ENCODE assay signal across 8 cellular contexts in genomic region chr11:59173964-59174663, GRCh38. TPM values are rescaled to one million over a fixed set of nuclear protein-coding genes. Genes with fewer than 3 reads are reported as not detected.
A peak's percentile ranks its signal among the peaks of the same experiment; 100 is the strongest.
DNase-seq lines count a peak whose midpoint lies in the region; ATAC-seq, FAIRE-seq and TF ChIP-seq lines count a peak whose summit lies in the region.

No MANE protein-coding gene starts in this region.

- CTCF ChIA-PET in K562 (lab: Yijun Ruan, JAX; ENCODE audit: low intra/inter-chr PET ratio) = no interaction called here

- DNase-seq in HAP-1 (ENCODE audit: low spot score in 2 of 2) (peak; percentile 53 to 63), K562 (ENCODE audit: extremely low read depth in 1 of 4, low spot score in 3 of 4) (no peak), left lobe of liver (ENCODE audit: low spot score) (peak; percentile 90), NCI-H2107 treated with DMSO at 0.1 percent for 48 hours (lab: John Stamatoyannopoulos, UW; ENCODE audit: unreplicated experiment) (no peak), NCI-H187 treated with DMSO at 0.1 percent for 48 hours (lab: John Stamatoyannopoulos, UW) (no peak), tibial artery (no peak)

- 0% methylated on average over 7 of the region's 7 CpGs for WGBS in K562 (ENCODE audit: insufficient coverage, low coverage, missing lambda C conversion rate)

- H3K4me1 ChIP-seq in HAP-1 (peaks cover 11% of the 10 kb centered on the region), K562 (replicated peaks in 1 of 2; ENCODE audit: control insufficient read depth in 2 of 2, insufficient read depth in 2 of 2, low read length in 2 of 2) (peaks cover 0 to 20% of the 10 kb centered on the region in 2 experiments; a peak in 3 of 5 replicates), stomach smooth muscle (ENCODE audit: control insufficient read depth, insufficient read depth, low read length) (peaks cover 26% of the 10 kb centered on the region), tibial artery (peaks cover 0 to 19% (median 15%) of the 10 kb centered on the region in 4 donors)

- H3K27ac ChIP-seq in K562 (ENCODE audit: extremely low read depth, low read depth, low read length) (no peak overlapping the region), stomach smooth muscle (ENCODE audit: low read length) (no peak overlapping the region), tibial artery (no peak overlapping the region)

- no peak overlapping the region for H2AFZ ChIP-seq in K562 (ENCODE audit: low read depth, low read length)

- H3K9ac ChIP-seq in K562 (ENCODE audit: insufficient read depth in 1 of 2, low read depth in 2 of 2, low read length in 2 of 2) (no peak overlapping the region), stomach smooth muscle (ENCODE audit: low read length in 2 of 2) (peak overlapping the region in 1 of 2 donors; percentile 50)

- BruUV-seq in K562 (replicated peaks; lab: Mats Ljungman, UMichigan) = no TSS peak

- no peak for TF ChIP-seq EP300 in K562 (IDR thresholded peaks at IDR 0.05; ENCODE audit: low read length)

- H3K9me3 ChIP-seq in HAP-1 = 0 out of 2 replicates have a peak, but pooled peaks cover 1% of the 10 kb centered on the region
- H3K9me3 ChIP-seq in K562 (replicated peaks; ENCODE audit: control insufficient read depth, insufficient read depth, low read depth, low read length) = no peaks in the 10 kb centered on the region
- no peaks in the 10 kb centered on the region for H3K9me3 ChIP-seq in stomach smooth muscle (ENCODE audit: control insufficient read depth in 2 of 2, low read length in 2 of 2)
- H3K9me3 ChIP-seq in tibial artery = no peaks in the 10 kb centered on the region

- no peak for TF ChIP-seq RAD21 in K562 (CRISPR knock-in tag; conservative IDR thresholded peaks at IDR 0.05 in 1 of 2, IDR thresholded peaks at IDR 0.05 in 1 of 2)

- no peak for ATAC-seq in K562
- ATAC-seq in left lobe of liver = peak; percentile 69
- ATAC-seq in HG02870 (IDR thresholded peaks at IDR 0.05; ENCODE audit: unreplicated experiment) = no peak

- H3K4me3 ChIP-seq in HAP-1 (peak overlapping the region; percentile 41), K562 (no peak overlapping the region), stomach smooth muscle (ENCODE audit: low read length in 2 of 2) (peak overlapping the region; percentile 40 to 89), tibial artery (no peak overlapping the region)

- no peak overlapping the region for H3K4me2 ChIP-seq in K562 (ENCODE audit: insufficient read depth, low read length)

- POLR2A ChIA-PET in K562 (lab: Yijun Ruan, JAX) = interaction anchor here (0.7 to 0.9 kb wide), 2 partner anchors 269 to 351 kb away, joined by 3 read pairs; no protein-coding TSS in a partner anchor

- no peaks in the 10 kb centered on the region; the same call in 1 of the 2 replicates for H4K20me1 ChIP-seq in K562 (replicated peaks; ENCODE audit: control insufficient read depth, insufficient read depth, low read length)

- no peaks in the 10 kb centered on the region for H3K9me1 ChIP-seq in K562 (ENCODE audit: control insufficient read depth, insufficient read depth, low read length)

- H3K36me3 ChIP-seq in HAP-1 (replicated peaks) (no peaks in the 10 kb centered on the region), K562 (ENCODE audit: control insufficient read depth, insufficient read depth, low read length) (no peaks in the 10 kb centered on the region), stomach smooth muscle (ENCODE audit: control insufficient read depth in 2 of 2, insufficient read depth in 2 of 2, low read length in 2 of 2) (no peaks in the 10 kb centered on the region), tibial artery (no peaks in the 10 kb centered on the region)

- no peak for TF ChIP-seq POLR2A in K562 (conservative IDR thresholded peaks at IDR 0.05)

- H3K79me2 ChIP-seq in K562 (ENCODE audit: control insufficient read depth, insufficient read depth, low read length) = no peaks in the 10 kb centered on the region

- intact Hi-C loops in K562 (cut with micrococcal nuclease) = loop anchor here (5.0 kb wide), 1 partner anchor 628 kb away; no protein-coding TSS in a partner anchor
- intact Hi-C loops in tibial artery (cut with DNase I; ENCODE audit: low total_unique reads) = loop anchor here (2.0 to 5.0 kb wide), 2 partner anchors 33 to 108 kb away; no protein-coding TSS in a partner anchor

- in situ Hi-C loops in HAP-1 (cut with MboI; ENCODE audit: low sequenced_read_pairs) = no loop called here
- in situ Hi-C loops in K562 (cut with MboI) = loop anchor here (10.0 kb wide), 1 partner anchor 251 kb away; the partner anchor contains the start of gene OR5A2

- no peak for TF ChIP-seq CTCF in K562 (IDR thresholded peaks at IDR 0.05 in 2 of 3, conservative IDR thresholded peaks at IDR 0.05 in 1 of 3; ENCODE audit: insufficient read depth in 2 of 3, low read depth in 1 of 3, low read length in 3 of 3)
- TF ChIP-seq CTCF in tibial artery (IDR thresholded peaks at IDR 0.05) = no peak

- H3K27me3 ChIP-seq in HAP-1 (ENCODE audit: low read depth) = no peaks in the 10 kb centered on the region
- peaks cover 14 to 32% of the 10 kb centered on the region in 2 experiments for H3K27me3 ChIP-seq in K562 (ENCODE audit: control insufficient read depth in 2 of 2, insufficient read depth in 2 of 2, low read length in 2 of 2)
- peaks cover 0 to 4% of the 10 kb centered on the region in 2 donors for H3K27me3 ChIP-seq in stomach smooth muscle (ENCODE audit: control insufficient read depth in 1 of 2, insufficient read depth in 2 of 2, low read length in 2 of 2)
- H3K27me3 ChIP-seq in tibial artery = no peaks in the 10 kb centered on the region

- FAIRE-seq in K562 (lab: Jason Lieb, UNC) = no peak

TF ChIP-seq in K562, 482 proteins besides CTCF, POLR2A, EP300 and RAD21 (continues in another document):
- TF ChIP-seq ZNF239 (CRISPR knock-in tag; IDR thresholded peaks at IDR 0.05) (no peak), EGR1 (conservative IDR thresholded peaks at IDR 0.05) (peak; percentile 21; the same call in 1 of the 2 replicates), ZNF184 (CRISPR knock-in tag; IDR thresholded peaks at IDR 0.05) (no peak)

RNA-seq across cellular contexts. Expression of gene DTX4, which starts 2.2 kb away (rescaled TPM):
- total RNA-seq in K562 (2011; cell fraction: chromatin; rRNA removed; ENCODE audit: low replicate concordance) = not detected in 2 replicates
- not detected in 2 replicates for total RNA-seq in K562 (2011; cell fraction: nucleolus; rRNA removed)
- total RNA-seq in K562 (2011; cell fraction: nucleoplasm; rRNA removed) = 0.15 TPM in 1 of 2 replicates, not detected in the other
- total RNA-seq in K562 (2014; rRNA removed) (0.20 TPM in 1 of 2 replicates, not detected in the other), K562 (2014; rRNA removed; fragmentation: Illumina TruSeq; extraction: Trizol) (0.03 TPM in 1 of 2 replicates, not detected in the other), K562 (2015; rRNA removed; fragmentation: Illumina TruSeq; extraction: Trizol) (0.04 and 0.15 TPM in 2 replicates), K562 (2021) (0.11 and 0.47 TPM in 2 replicates), left lobe of liver (19.9 TPM)
- polyA plus RNA-seq in K562 (2011; rRNA removed) (0.07 TPM in 1 of 2 replicates, not detected in the other), K562 (2014; fragmentation: Illumina TruSeq; extraction: Trizol) (0.06 TPM in 2 replicates), K562 (2014; fragmentation: Nextera tagmentation; extraction: Ambion mirVana) (under 1 TPM in 1 of 2 experiments, not detected in 1; 0.03 TPM), K562 (2014; rRNA removed) (0.04 TPM in 1 of 2 replicates, not detected in the other)
- 0.01 TPM in 2 replicates for polyA plus RNA-seq in K562 (2011; cell fraction: cytosol; rRNA removed)
- polyA plus RNA-seq in K562 (2011; cell fraction: nucleus; rRNA removed) = 0.04 and 0.08 TPM in 2 replicates
- 0.04 and 0.05 TPM in 2 replicates for polyA plus RNA-seq in K562 (2012)
- 0.04 TPM in 1 of 2 replicates, not detected in the other for polyA minus RNA-seq in K562 (2011; rRNA and poly(A)+ RNA removed)
- not detected in 2 replicates for polyA minus RNA-seq in K562 (2011; cell fraction: cytosol; rRNA and poly(A)+ RNA removed)
- 0.40 TPM in 1 of 2 replicates, not detected in the other for polyA minus RNA-seq in K562 (2011; cell fraction: nucleus; rRNA and poly(A)+ RNA removed)

RNA-seq across cellular contexts. Expression of gene FAM111A, which starts 31.5 kb away (rescaled TPM):
- 22.9 and 44.4 TPM in 2 replicates for total RNA-seq in K562 (2011; cell fraction: chromatin; rRNA removed; ENCODE audit: low replicate concordance)
- total RNA-seq in K562 (2011; cell fraction: nucleolus; rRNA removed) = 13.0 TPM in 2 replicates
- total RNA-seq in K562 (2011; cell fraction: nucleoplasm; rRNA removed) = 17.7 and 22.8 TPM in 2 replicates
- 18.0 and 20.1 TPM in 2 replicates for total RNA-seq in K562 (2014; rRNA removed)
- 27.6 and 28.4 TPM in 2 replicates for total RNA-seq in K562 (2014; rRNA removed; fragmentation: Illumina TruSeq; extraction: Trizol)
- total RNA-seq in K562 (2015; rRNA removed; fragmentation: Illumina TruSeq; extraction: Trizol) = 29.9 and 30.6 TPM in 2 replicates
- total RNA-seq in K562 (2021) = 19.0 and 19.5 TPM in 2 replicates
- 2.3 and 16.1 TPM in 2 replicates for polyA plus RNA-seq in K562 (2011; rRNA removed)
- 0.77 and 2.9 TPM in 2 replicates for polyA plus RNA-seq in K562 (2011; cell fraction: cytosol; rRNA removed)
- polyA plus RNA-seq in K562 (2011; cell fraction: nucleus; rRNA removed) = 4.1 and 23.4 TPM in 2 replicates
- 18.2 and 30.5 TPM in 2 replicates for polyA plus RNA-seq in K562 (2012)
- polyA plus RNA-seq in K562 (2014; fragmentation: Illumina TruSeq; extraction: Trizol) = 17.7 and 22.3 TPM in 2 replicates
- 10 to 100 TPM; 14.8 to 16.5 TPM for polyA plus RNA-seq in K562 (2014; fragmentation: Nextera tagmentation; extraction: Ambion mirVana)
- polyA plus RNA-seq in K562 (2014; rRNA removed) = 21.8 and 24.7 TPM in 2 replicates
- polyA minus RNA-seq in K562 (2011; rRNA and poly(A)+ RNA removed) = 2.0 and 18.9 TPM in 2 replicates
- 0.55 and 6.7 TPM in 2 replicates for polyA minus RNA-seq in K562 (2011; cell fraction: cytosol; rRNA and poly(A)+ RNA removed)
- polyA minus RNA-seq in K562 (2011; cell fraction: nucleus; rRNA and poly(A)+ RNA removed) = 3.9 and 12.9 TPM in 2 replicates
- total RNA-seq in left lobe of liver = 9.3 TPM

RNA-seq across cellular contexts. Expression of gene MPEG1, which starts 38.6 kb away (rescaled TPM):
- total RNA-seq in K562 (2011; cell fraction: chromatin; rRNA removed; ENCODE audit: low replicate concordance) = not detected in 2 replicates
- total RNA-seq in K562 (2011; cell fraction: nucleolus; rRNA removed) = not detected in 2 replicates
- total RNA-seq in K562 (2011; cell fraction: nucleoplasm; rRNA removed) = not detected in 2 replicates
- total RNA-seq in K562 (2014; rRNA removed) (not detected in 2 replicates), K562 (2014; rRNA removed; fragmentation: Illumina TruSeq; extraction: Trizol) (not detected in 2 replicates), K562 (2015; rRNA removed; fragmentation: Illumina TruSeq; extraction: Trizol) (not detected in 2 replicates), K562 (2021) (0.07 TPM in 2 replicates), left lobe of liver (5.7 TPM)
- polyA plus RNA-seq in K562 (2011; rRNA removed) (not detected in 2 replicates), K562 (2014; fragmentation: Illumina TruSeq; extraction: Trizol) (not detected in 2 replicates), K562 (2014; fragmentation: Nextera tagmentation; extraction: Ambion mirVana) (not detected), K562 (2014; rRNA removed) (not detected in 2 replicates)
- polyA plus RNA-seq in K562 (2011; cell fraction: cytosol; rRNA removed) = not detected in 2 replicates
- not detected in 2 replicates for polyA plus RNA-seq in K562 (2011; cell fraction: nucleus; rRNA removed)
- polyA plus RNA-seq in K562 (2012) = not detected in 2 replicates
- not detected in 2 replicates for polyA minus RNA-seq in K562 (2011; rRNA and poly(A)+ RNA removed)
- not detected in 2 replicates for polyA minus RNA-seq in K562 (2011; cell fraction: cytosol; rRNA and poly(A)+ RNA removed)
- polyA minus RNA-seq in K562 (2011; cell fraction: nucleus; rRNA and poly(A)+ RNA removed) = not detected in 2 replicates

Comparison
In these comparisons a context has a peak if more than half of its experiments do, and no peak if none do; other contexts are left out.
1. DNase-seq: peak in HAP-1 (2 of 2) and left lobe of liver (single experiment); none in K562 (0 of 4), NCI-H2107 treated with DMSO at 0.1 percent for 48 hours (single experiment), NCI-H187 treated with DMSO at 0.1 percent for 48 hours (single experiment) and tibial artery (0 of 2).
2. H3K4me3 ChIP-seq: peak in HAP-1 (single experiment) and stomach smooth muscle (2 of 2); none in K562 (single experiment) and tibial artery (0 of 2).
3. RNA of gene DTX4, which starts 2.2 kb away (total RNA-seq): 19.9 TPM in left lobe of liver (single experiment); 0.03 to 0.47 TPM in K562; every median in the first group is over 10 times any median in the second.